Comparison of ENCODE assay signal across 7 cellular contexts in genomic region chr5:66958984-66959641, GRCh38.
A peak's percentile ranks its signal among the peaks of the same experiment; 100 is the strongest.
DNase-seq lines count a peak whose midpoint lies in the region; ATAC-seq, FAIRE-seq and TF ChIP-seq lines count a peak whose summit lies in the region.

No MANE protein-coding gene starts in this region.

- H3K4me1 Mint-ChIP-seq in activated T-helper 1 cell treated with anti-CD3 and anti-CD28 coated beads, Interleukin-12 subunit alpha, Interleukin-12 subunit beta, Interleukin-2, Interleukin-4 antibody, amounts not matched to agents 30 ng/mL and 10 ng/mL and 1 ng/mL, durations not matched to agents 14 hours and 24 hours and 36 hours (ENCODE audit: low read depth) = peaks cover 7% of the 10 kb centered on the region

- no peak overlapping the region for H3K4me3 Mint-ChIP-seq in activated T-helper 1 cell treated with anti-CD3 and anti-CD28 coated beads, Interleukin-12 subunit alpha, Interleukin-12 subunit beta, Interleukin-2, Interleukin-4 antibody, amounts not matched to agents 30 ng/mL and 10 ng/mL and 1 ng/mL, durations not matched to agents 14 hours and 24 hours and 36 hours

- H3K9me3 Mint-ChIP-seq in activated T-helper 1 cell treated with anti-CD3 and anti-CD28 coated beads, Interleukin-12 subunit alpha, Interleukin-12 subunit beta, Interleukin-2, Interleukin-4 antibody, amounts not matched to agents 30 ng/mL and 10 ng/mL and 1 ng/mL, durations not matched to agents 14 hours and 24 hours and 36 hours = no peaks in the 10 kb centered on the region

- no peaks in the 10 kb centered on the region for H3K27me3 ChIP-seq in upper lobe of left lung

- peak overlapping the region; percentile 92 for H3K27ac ChIP-seq in mesodermal cell (ENCODE audit: low read depth, low read length, severe bottlenecking)
- peak overlapping the region; percentile 30 to 62 (median 36) for H3K27ac ChIP-seq in upper lobe of left lung

- peak overlapping the region; percentile 25 for H3K4me3 ChIP-seq in epithelial cell of esophagus (ENCODE audit: low read length)
- H3K4me3 ChIP-seq in mesodermal cell (ENCODE audit: extremely low read depth, insufficient read depth, low read length, poor library complexity, severe bottlenecking) = peak overlapping the region; percentile 34
- peak overlapping the region in 3 of 4 donors; percentile 19 to 39 (median 37) for H3K4me3 ChIP-seq in upper lobe of left lung

- intact Hi-C loops in activated T-helper 1 cell treated with anti-CD3 and anti-CD28 coated beads, Interleukin-12 subunit alpha, Interleukin-12 subunit beta, Interleukin-2, Interleukin-4 antibody, amounts not matched to agents 30 ng/mL and 10 ng/mL and 1 ng/mL, durations not matched to agents 14 hours and 24 hours and 36 hours (cut with micrococcal nuclease) = no loop called here

- H3K36me3 ChIP-seq in mesodermal cell (ENCODE audit: control insufficient read depth, insufficient read depth, low read length) (no peaks in the 10 kb centered on the region), upper lobe of left lung (no peaks in the 10 kb centered on the region)

- H3K9me3 ChIP-seq in mesodermal cell (ENCODE audit: control insufficient read depth, low read length) (no peaks in the 10 kb centered on the region), upper lobe of left lung (no peaks in the 10 kb centered on the region)

- DNase-seq in NCI-H460 (ENCODE audit: extremely low read depth, low read depth) = peak; percentile 16
- peak; percentile 63 for DNase-seq in epithelial cell of esophagus (ENCODE audit: low read depth)
- DNase-seq in upper lobe of left lung = peak in 1 of 2 donors; percentile 62
- no peak for DNase-seq in activated T-helper 1 cell treated with anti-CD3 and anti-CD28 coated beads, Interleukin-12 subunit alpha, Interleukin-12 subunit beta, Interleukin-2, Interleukin-4 antibody, amounts not matched to agents 30 ng/mL and 10 ng/mL and 1 ng/mL, durations not matched to agents 14 hours and 24 hours and 36 hours (ENCODE audit: low spot score)
- DNase-seq in HTR-8/SVneo (ENCODE audit: insufficient read length, low spot score) = no peak

- WGBS in mesodermal cell (ENCODE audit: insufficient coverage in 2 of 2), 2 experiments = 0 to 5% methylated on average over 3 to 6 of the region's 11 CpGs
- WGBS in upper lobe of left lung, 2 donors = 52 to 55% methylated on average over 11 of the region's 11 CpGs

- TF ChIP-seq POLR2A in upper lobe of left lung (IDR thresholded peaks at IDR 0.05) = no peak

- H3K4me1 ChIP-seq in mesodermal cell (ENCODE audit: control insufficient read depth, insufficient read depth, low read length, poor library complexity, severe bottlenecking) (peaks cover 33% of the 10 kb centered on the region), upper lobe of left lung (peaks cover 9 to 18% (median 14%) of the 10 kb centered on the region in 4 donors)

- peak; percentile 66 to 73 for ATAC-seq in upper lobe of left lung (ENCODE audit: low FRiP score in 2 of 2)
- no peak for ATAC-seq in GM21529 (IDR thresholded peaks at IDR 0.05; ENCODE audit: unreplicated experiment)

- TF ChIP-seq CTCF in epithelial cell of esophagus (IDR thresholded peaks at IDR 0.05; ENCODE audit: insufficient read depth, low read depth, low read length, missing control alignments) (no peak), upper lobe of left lung (IDR thresholded peaks at IDR 0.05) (no peak)

- H3K27me3 Mint-ChIP-seq in activated T-helper 1 cell treated with anti-CD3 and anti-CD28 coated beads, Interleukin-12 subunit alpha, Interleukin-12 subunit beta, Interleukin-2, Interleukin-4 antibody, amounts not matched to agents 30 ng/mL and 10 ng/mL and 1 ng/mL, durations not matched to agents 14 hours and 24 hours and 36 hours (ENCODE audit: insufficient read depth) = no peaks in the 10 kb centered on the region

- no peak for FAIRE-seq in HTR-8/SVneo (lab: Jason Lieb, UNC)

- no peak for TF ChIP-seq EP300 in upper lobe of left lung (IDR thresholded peaks at IDR 0.05)

- peaks cover 6% of the 10 kb centered on the region for H3K36me3 Mint-ChIP-seq in activated T-helper 1 cell treated with anti-CD3 and anti-CD28 coated beads, Interleukin-12 subunit alpha, Interleukin-12 subunit beta, Interleukin-2, Interleukin-4 antibody, amounts not matched to agents 30 ng/mL and 10 ng/mL and 1 ng/mL, durations not matched to agents 14 hours and 24 hours and 36 hours (ENCODE audit: low read depth)

- no peak overlapping the region for H3K27ac Mint-ChIP-seq in activated T-helper 1 cell treated with anti-CD3 and anti-CD28 coated beads, Interleukin-12 subunit alpha, Interleukin-12 subunit beta, Interleukin-2, Interleukin-4 antibody, amounts not matched to agents 30 ng/mL and 10 ng/mL and 1 ng/mL, durations not matched to agents 14 hours and 24 hours and 36 hours

Comparison
In these comparisons a context has a peak if more than half of its experiments do, and no peak if none do; other contexts are left out.
1. DNase-seq: peak in NCI-H460 (single experiment) and epithelial cell of esophagus (single experiment); none in activated T-helper 1 cell treated with anti-CD3 and anti-CD28 coated beads, Interleukin-12 subunit alpha, Interleukin-12 subunit beta, Interleukin-2, Interleukin-4 antibody, amounts not matched to agents 30 ng/mL and 10 ng/mL and 1 ng/mL, durations not matched to agents 14 hours and 24 hours and 36 hours (single experiment) and HTR-8/SVneo (single experiment).
2. Peak in every context shown above with its lines, with median percentiles within 50 percentile points of each other: H3K4me3 ChIP-seq.